In the genomic region with DNA sequence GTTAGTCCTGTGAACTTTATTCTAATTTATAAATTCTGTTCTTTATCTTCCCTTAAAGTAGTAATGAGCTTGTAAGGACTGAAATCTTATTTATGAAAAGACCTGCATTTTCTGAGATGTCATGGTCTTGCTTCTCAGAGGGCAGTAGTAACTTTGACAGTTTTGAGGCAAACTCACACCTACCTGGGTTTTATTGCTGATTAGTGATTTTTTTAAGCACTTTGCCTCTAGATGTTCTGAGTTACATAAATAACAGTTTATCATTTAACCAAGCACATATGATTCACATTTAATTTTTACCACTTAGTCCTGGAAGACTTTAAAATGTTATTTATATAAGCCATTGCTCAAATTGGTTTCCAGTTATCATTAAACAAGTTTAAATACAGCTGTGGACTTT, we compare ENCODE assay signal across 24 cellular contexts.
"Had no signal": no experiment of that assay in that cellular context is flagged by ENCODE, and none has a peak within 500 bp of the region (broad histone marks: within the 10 kb centered on the region; RNA-seq: fewer than 3 reads in every experiment).

No MANE protein-coding gene starts in this region.

- H3K4me3 ChIP-seq: colonic mucosa, esophagus squamous epithelium, lung, mucosa of descending colon, pancreas, sigmoid colon, suprapubic skin, transverse colon, upper lobe of right lung, uterus had no signal

- H3K36me3 ChIP-seq: colonic mucosa, esophagus squamous epithelium, neutrophil, pancreas, sigmoid colon, suprapubic skin, transverse colon, upper lobe of right lung, uterus had no signal

- FAIRE-seq: endothelial cell of umbilical vein, frontal cortex, pancreas had no signal

- ATAC-seq: left ventricle myocardium superior; mucosa of descending colon; natural killer cell treated with Interleukin-12 subunit alpha and Interleukin-12 subunit beta and Interleukin-15 and Interleukin-18, amount 100 ng/mL, for 72 hours; stimulated activated naive B cell treated with anti-CD40 and anti-IgM and Interleukin-4, amounts not matched to agents 10 μg/mL and 1 μg/mL and 100 μg/mL, for 72 hours; upper lobe of right lung had no signal

- DNase-seq: colonic mucosa; dermis blood vessel endothelial cell; effector memory CD4-positive, alpha-beta T cell; erythroblast; esophagus squamous epithelium; hypothalamus; immature natural killer cell; islet precursor cell; left ventricle myocardium superior; mesenchymal stem cell; mucosa of descending colon; naive B cell; sigmoid colon; stimulated activated naive B cell treated with anti-CD40 and anti-IgM and Interleukin-4, amounts not matched to agents 10 μg/mL and 1 μg/mL and 100 μg/mL, for 72 hours; transverse colon; upper lobe of right lung; uterus had no signal

- H3K9me3 ChIP-seq: colonic mucosa, esophagus squamous epithelium, mucosa of descending colon, neutrophil, pancreas, sigmoid colon, suprapubic skin, transverse colon, upper lobe of right lung, uterus had no signal

- H3K27me3 ChIP-seq: colonic mucosa, esophagus squamous epithelium, neutrophil, pancreas, sigmoid colon, suprapubic skin, transverse colon, upper lobe of right lung, uterus had no signal

- H3K4me1 ChIP-seq: colonic mucosa, transverse colon, upper lobe of right lung, uterus had no signal

- H3K27ac ChIP-seq: colonic mucosa, neutrophil, pancreas, sigmoid colon, suprapubic skin, transverse colon, upper lobe of right lung, uterus had no signal
